24 cellular contexts compared by ENCODE assay signal in genomic region chr9:27383524-27383923, GRCh38.
DNase-seq lines count a peak whose midpoint lies in the region; ATAC-seq and TF ChIP-seq lines count a peak whose summit lies in the region.
"Had no signal": no experiment of that assay in that cellular context is flagged by ENCODE, and none has a peak within 500 bp of the region (broad histone marks: within the 10 kb centered on the region; RNA-seq: fewer than 3 reads in every experiment).

No MANE protein-coding gene starts in this region.

- no peaks in the 10 kb centered on the region for H3K27me3 ChIP-seq in hepatocyte
- H3K27me3 ChIP-seq in esophagus muscularis mucosa, result no peaks in the 10 kb centered on the region
- H3K27me3 ChIP-seq in stomach, result no peaks in the 10 kb centered on the region
- H3K27me3 ChIP-seq: MG63 had no signal

- no peaks in the 10 kb centered on the region for H3K9me3 Mint-ChIP-seq in IgD-negative memory B cell
- H3K9me3 Mint-ChIP-seq: activated naive CD4-positive, alpha-beta T cell treated with anti-CD3 and anti-CD28 coated beads for 36 hours had no signal

- H3K36me3 Mint-ChIP-seq in IgD-negative memory B cell, result peaks cover 2% of the 10 kb centered on the region

- H3K9me3 ChIP-seq in hepatocyte (ENCODE audit: low read depth) (no peaks in the 10 kb centered on the region), esophagus muscularis mucosa (no peaks in the 10 kb centered on the region), stomach (no peaks in the 10 kb centered on the region)
- H3K9me3 ChIP-seq: MG63 had no signal

- no peak overlapping the region for H3K4me2 ChIP-seq in hepatocyte
- H3K4me2 ChIP-seq: smooth muscle cell had no signal

- no peak overlapping the region for H2AFZ ChIP-seq in hepatocyte

- peaks cover 1% of the 10 kb centered on the region for H3K27me3 Mint-ChIP-seq in IgD-negative memory B cell

- H3K36me3 ChIP-seq in hepatocyte (replicated peaks; ENCODE audit: insufficient read depth, low read depth) (no peaks in the 10 kb centered on the region), esophagus muscularis mucosa (no peaks in the 10 kb centered on the region), stomach (no peaks in the 10 kb centered on the region)
- H3K36me3 ChIP-seq: MG63 had no signal

- no peak for DNase-seq in hepatocyte (ENCODE audit: low spot score)
- DNase-seq in amygdala (lab: John Stamatoyannopoulos, UW), result no peak
- no peak for DNase-seq in esophagus muscularis mucosa (ENCODE audit: extremely low spot score)
- DNase-seq in stomach, result no peak
- DNase-seq: activated CD4-positive, alpha-beta T cell treated with anti-CD3 and anti-CD28 coated beads, Interleukin-2, amount 50 U/mL, for 4 hours; activated naive CD4-positive, alpha-beta T cell treated with anti-CD3 and anti-CD28 coated beads for 36 hours; aorta; cerebellar nuclear complex; DMS53; effector CD8-positive, alpha-beta T cell; glutamatergic neuron; H7; MG63; midbrain; NCI-H187; SHP77 treated with DMSO at 0.1 percent for 48 hours; stimulated activated CD4-positive, alpha-beta T cell treated with anti-CD3 and anti-CD28 coated beads, Interleukin-4, amount 100 ng/mL, for 1 hour had no signal

- no peak for TF ChIP-seq EP300 in esophagus muscularis mucosa (IDR thresholded peaks at IDR 0.05)
- no peak for TF ChIP-seq EP300 in stomach (IDR thresholded peaks at IDR 0.05)

- H3K4me1 Mint-ChIP-seq in IgD-negative memory B cell, result peaks cover 72 to 74% (median 73%) of the 10 kb centered on the region in 3 donors

- TF ChIP-seq CTCF in 22Rv1 (IDR thresholded peaks at IDR 0.05) (no peak), hepatocyte (IDR thresholded peaks at IDR 0.05; ENCODE audit: poor library complexity) (no peak), esophagus muscularis mucosa (IDR thresholded peaks at IDR 0.05) (no peak), stomach (IDR thresholded peaks at IDR 0.05) (no peak)

- WGBS in hepatocyte (ENCODE audit: low lambda C conversion rate, missing lambda C conversion rate), result 100% methylated on average over 1 of the region's 1 CpG
- 96% methylated on average over 1 of the region's 1 CpG for WGBS in esophagus muscularis mucosa
- WGBS in stomach, 5 donors, result 59 to 83% (median 76%) methylated on average over 1 of the region's 1 CpG

- ATAC-seq in GM18861 (IDR thresholded peaks at IDR 0.05; ENCODE audit: unreplicated experiment) (peak; percentile 37), HG03097 (IDR thresholded peaks at IDR 0.05; ENCODE audit: low FRiP score, unreplicated experiment) (no peak)
- ATAC-seq: left lobe of liver had no signal

- peak overlapping the region in 3 of 4 donors; percentile 1 to 87 (median 86) for H3K4me3 Mint-ChIP-seq in IgD-negative memory B cell
- H3K4me3 Mint-ChIP-seq: activated naive CD4-positive, alpha-beta T cell treated with anti-CD3 and anti-CD28 coated beads for 36 hours had no signal

- H4K20me1 ChIP-seq in hepatocyte (ENCODE audit: insufficient read depth, poor library complexity, severe bottlenecking), result no peaks in the 10 kb centered on the region

- no peak overlapping the region for H3K4me3 ChIP-seq in hepatocyte
- H3K4me3 ChIP-seq in esophagus muscularis mucosa, result no peak overlapping the region
- no peak overlapping the region for H3K4me3 ChIP-seq in stomach
- H3K4me3 ChIP-seq: MG63, smooth muscle cell had no signal

- intact Hi-C loops in esophagus muscularis mucosa (cut with DNase I) (no loop called here), stomach (cut with DNase I; ENCODE audit: low total_unique reads) (no loop called here)

- H3K27ac ChIP-seq in 22Rv1 (peak overlapping the region; percentile 95), hepatocyte (peak overlapping the region; percentile 86), esophagus muscularis mucosa (replicated peaks in 1 of 4) (no peak overlapping the region), stomach (peak overlapping the region in 2 of 5 donors; percentile 6 to 33)
- H3K27ac ChIP-seq: C4-2B had no signal

- H3K9me2 ChIP-seq in hepatocyte (replicated peaks; ENCODE audit: insufficient read depth), result no peaks in the 10 kb centered on the region

- TF ChIP-seq POLR2A in esophagus muscularis mucosa (IDR thresholded peaks at IDR 0.05; ENCODE audit: low read depth) (no peak), stomach (IDR thresholded peaks at IDR 0.05) (no peak)

- H3K27ac Mint-ChIP-seq in IgD-negative memory B cell, result peak overlapping the region in 2 of 3 donors; percentile 9 to 51
- H3K27ac Mint-ChIP-seq: activated naive CD4-positive, alpha-beta T cell treated with anti-CD3 and anti-CD28 coated beads for 36 hours had no signal

- H3K4me1 ChIP-seq in hepatocyte (ENCODE audit: insufficient read depth) (peaks cover 74% of the 10 kb centered on the region), esophagus muscularis mucosa (peaks cover 3 to 47% (median 39%) of the 10 kb centered on the region in 4 donors), stomach (peaks cover 46 to 96% (median 71%) of the 10 kb centered on the region in 4 donors)

- H3K79me2 ChIP-seq in hepatocyte, result peaks cover 21% of the 10 kb centered on the region

Comparison
In these comparisons a context has a peak if more than half of its experiments do, and no peak if none do; other contexts are left out.
1. H3K27ac ChIP-seq: peak in 22Rv1 (single experiment) and hepatocyte (single experiment); none in esophagus muscularis mucosa (0 of 4).